ENCODE assay signal across 14 cellular contexts in genomic region chr6:69489970-69490369, GRCh38.
DNase-seq lines count a peak whose midpoint lies in the region; ATAC-seq and TF ChIP-seq lines count a peak whose summit lies in the region.
"Had no signal": no experiment of that assay in that cellular context is flagged by ENCODE, and none has a peak within 500 bp of the region (broad histone marks: within the 10 kb centered on the region; RNA-seq: fewer than 3 reads in every experiment).

No MANE protein-coding gene starts in this region.

- no peak overlapping the region for H3K27ac Mint-ChIP-seq in stimulated activated naive B cell treated with anti-CD40 and anti-IgM and Interleukin-4, amounts not matched to agents 10 μg/mL and 1 μg/mL and 100 μg/mL, for 72 hours
- H3K27ac Mint-ChIP-seq: CD4-positive, alpha-beta memory T cell had no signal

- peak; percentile 88 for DNase-seq in OCI-M1 (lab: John Stamatoyannopoulos, UW)
- DNase-seq in retinal pigment epithelial cell (ENCODE audit: low read depth), result peak; percentile 8
- DNase-seq in NCI-H526 treated with DMSO at 0.1 percent for 48 hours (lab: John Stamatoyannopoulos, UW), result no peak
- DNase-seq in stimulated activated naive B cell treated with anti-CD40 and anti-IgM and Interleukin-4, amounts not matched to agents 10 μg/mL and 1 μg/mL and 100 μg/mL, for 72 hours, result no peak
- DNase-seq: BE2C; CD4-positive, alpha-beta memory T cell; DMS79; Karpas-422; NCI-H1436 treated with DMSO at 0.1 percent for 48 hours; NCI-H345; SJCRH30 had no signal

- no peak for TF ChIP-seq CTCF in retinal pigment epithelial cell (conservative IDR thresholded peaks at IDR 0.05; ENCODE audit: low read depth, low read length)

- H3K9me3 Mint-ChIP-seq in stimulated activated naive B cell treated with anti-CD40 and anti-IgM and Interleukin-4, amounts not matched to agents 10 μg/mL and 1 μg/mL and 100 μg/mL, for 72 hours, result peaks cover 15 to 27% of the 10 kb centered on the region in 2 donors

- ATAC-seq in GM19351 (IDR thresholded peaks at IDR 0.05; ENCODE audit: unreplicated experiment) (peak; percentile 68), HG03378 (IDR thresholded peaks at IDR 0.05; ENCODE audit: unreplicated experiment) (peak; percentile 53), HG02763 (IDR thresholded peaks at IDR 0.05; ENCODE audit: unreplicated experiment) (no peak)
- no peak for ATAC-seq in stimulated activated naive B cell treated with anti-CD40 and anti-IgM and Interleukin-4, amounts not matched to agents 10 μg/mL and 1 μg/mL and 100 μg/mL, for 72 hours (replicated peaks)

- no peaks in the 10 kb centered on the region for H3K27me3 Mint-ChIP-seq in stimulated activated naive B cell treated with anti-CD40 and anti-IgM and Interleukin-4, amounts not matched to agents 10 μg/mL and 1 μg/mL and 100 μg/mL, for 72 hours

- no peak overlapping the region for H3K4me3 ChIP-seq in retinal pigment epithelial cell (ENCODE audit: low read length)
- H3K4me3 ChIP-seq: SJCRH30 had no signal

- H3K36me3 Mint-ChIP-seq in stimulated activated naive B cell treated with anti-CD40 and anti-IgM and Interleukin-4, amounts not matched to agents 10 μg/mL and 1 μg/mL and 100 μg/mL, for 72 hours, result peaks cover 0 to 1% of the 10 kb centered on the region in 2 donors

- H3K4me1 Mint-ChIP-seq in stimulated activated naive B cell treated with anti-CD40 and anti-IgM and Interleukin-4, amounts not matched to agents 10 μg/mL and 1 μg/mL and 100 μg/mL, for 72 hours, result peaks cover 0 to 2% of the 10 kb centered on the region in 2 donors
- H3K4me1 Mint-ChIP-seq: CD4-positive, alpha-beta memory T cell had no signal

- no peak overlapping the region for H3K4me3 Mint-ChIP-seq in stimulated activated naive B cell treated with anti-CD40 and anti-IgM and Interleukin-4, amounts not matched to agents 10 μg/mL and 1 μg/mL and 100 μg/mL, for 72 hours
- H3K4me3 Mint-ChIP-seq: CD4-positive, alpha-beta memory T cell had no signal

Comparison
In these comparisons a context has a peak if more than half of its experiments do, and no peak if none do; other contexts are left out.
1. ATAC-seq: peak in GM19351 (single experiment) and HG03378 (single experiment); none in stimulated activated naive B cell treated with anti-CD40 and anti-IgM and Interleukin-4, amounts not matched to agents 10 μg/mL and 1 μg/mL and 100 μg/mL, for 72 hours (0 of 2) and HG02763 (single experiment).
2. DNase-seq: peak in OCI-M1 (single experiment) and retinal pigment epithelial cell (single experiment); none in NCI-H526 treated with DMSO at 0.1 percent for 48 hours (single experiment) and stimulated activated naive B cell treated with anti-CD40 and anti-IgM and Interleukin-4, amounts not matched to agents 10 μg/mL and 1 μg/mL and 100 μg/mL, for 72 hours (single experiment).